In genomic region chr3:69865920-69866679, GRCh38 we compare ENCODE assay signal across 9 cellular contexts.
DNase-seq lines count a peak whose midpoint lies in the region; ATAC-seq and TF ChIP-seq lines count a peak whose summit lies in the region.
"Had no signal": no experiment of that assay in that cellular context is flagged by ENCODE, and none has a peak within 500 bp of the region (broad histone marks: within the 10 kb centered on the region; RNA-seq: fewer than 3 reads in every experiment).

No MANE protein-coding gene starts in this region.

- H3K4me1 Mint-ChIP-seq in activated CD8-positive, alpha-beta T cell treated with anti-CD3 and anti-CD28 coated beads, Interleukin-2, amount 10 ng/mL, durations not matched to agents 7 days and 5 days (ENCODE audit: low read depth), result no peaks in the 10 kb centered on the region

- H3K4me3 Mint-ChIP-seq in activated CD8-positive, alpha-beta T cell treated with anti-CD3 and anti-CD28 coated beads, Interleukin-2, amount 10 ng/mL, durations not matched to agents 7 days and 5 days, result no peak overlapping the region

- ATAC-seq in PC-3, result no peak
- peak; percentile 87 for ATAC-seq in lung (ENCODE audit: insufficient read depth, low FRiP score)
- no peak for ATAC-seq in activated CD8-positive, alpha-beta T cell treated with anti-CD3 and anti-CD28 coated beads, Interleukin-2, amount 10 ng/mL, durations not matched to agents 7 days and 5 days

- WGBS in esophagus, 2 donors, result 35 to 42% methylated on average over 10 of the region's 10 CpGs
- 50 to 69% methylated on average over 10 of the region's 10 CpGs for WGBS in lung, 2 donors
- 34 to 45% methylated on average over 3 to 10 of the region's 10 CpGs for WGBS in transverse colon (ENCODE audit: low coverage in 1 of 2), 2 donors

- H3K27me3 ChIP-seq in PC-3 (ENCODE audit: low read length) (no peaks in the 10 kb centered on the region), esophagus (ENCODE audit: control insufficient read depth in 1 of 2, insufficient read depth in 2 of 2, low read length in 2 of 2) (no peaks in the 10 kb centered on the region), lung (ENCODE audit: control insufficient read depth, insufficient read depth) (no peaks in the 10 kb centered on the region), transverse colon (no peaks in the 10 kb centered on the region)

- no peaks in the 10 kb centered on the region for H4K20me1 ChIP-seq in PC-3 (ENCODE audit: low read length)

- H3K36me3 ChIP-seq in PC-3 (ENCODE audit: low read depth, low read length), result no peaks in the 10 kb centered on the region
- no peaks in the 10 kb centered on the region for H3K36me3 ChIP-seq in esophagus (ENCODE audit: control insufficient read depth in 2 of 2, insufficient read depth in 2 of 2, low read length in 1 of 2)
- no peaks in the 10 kb centered on the region for H3K36me3 ChIP-seq in lung (ENCODE audit: control insufficient read depth in 2 of 2, insufficient read depth in 2 of 2, low read length in 2 of 2)
- no peaks in the 10 kb centered on the region for H3K36me3 ChIP-seq in transverse colon

- peak overlapping the region; percentile 54 for H3K4me2 ChIP-seq in PC-3 (ENCODE audit: low read length)

- peaks cover 54% of the 10 kb centered on the region for H3K4me1 ChIP-seq in PC-3 (ENCODE audit: insufficient read depth, low read length)
- H3K4me1 ChIP-seq in esophagus (ENCODE audit: control insufficient read depth in 2 of 2, insufficient read depth in 2 of 2, low read length in 1 of 2), result peaks cover 0 to 5% of the 10 kb centered on the region in 2 donors
- peaks cover 2 to 29% of the 10 kb centered on the region in 2 donors for H3K4me1 ChIP-seq in lung (ENCODE audit: control insufficient read depth in 2 of 2, insufficient read depth in 2 of 2, low read length in 2 of 2)
- peaks cover 0 to 15% (median 9%) of the 10 kb centered on the region in 4 donors for H3K4me1 ChIP-seq in transverse colon

- H3K9me3 Mint-ChIP-seq in activated CD8-positive, alpha-beta T cell treated with anti-CD3 and anti-CD28 coated beads, Interleukin-2, amount 10 ng/mL, durations not matched to agents 7 days and 5 days (ENCODE audit: insufficient read depth), result no peaks in the 10 kb centered on the region

- no peak overlapping the region for H3K27ac Mint-ChIP-seq in activated CD8-positive, alpha-beta T cell treated with anti-CD3 and anti-CD28 coated beads, Interleukin-2, amount 10 ng/mL, durations not matched to agents 7 days and 5 days

- intact Hi-C loops in PC-3 (cut with micrococcal nuclease) (loop anchor here (5.0 kb wide), 1 partner anchor 51 kb away; no protein-coding TSS in a partner anchor), transverse colon (cut with DNase I; ENCODE audit: low total_unique reads) (no loop called here)

- no peak overlapping the region for H2AFZ ChIP-seq in PC-3 (ENCODE audit: low read length)

- BruUV-seq in PC-3 (replicated peaks; lab: Mats Ljungman, UMichigan), result no TSS peak

- H3K9ac ChIP-seq in PC-3 (ENCODE audit: low read length), result peak overlapping the region; percentile 47

- H3K79me2 ChIP-seq in PC-3 (ENCODE audit: low read length), result peaks cover 12% of the 10 kb centered on the region; the same call in 1 of the 2 replicates

- H3K9me3 ChIP-seq in PC-3 (ENCODE audit: low read length), result no peaks in the 10 kb centered on the region
- H3K9me3 ChIP-seq in esophagus (ENCODE audit: control insufficient read depth in 2 of 2, insufficient read depth in 1 of 2, low read depth in 1 of 2, low read length in 1 of 2), result no peaks in the 10 kb centered on the region
- no peaks in the 10 kb centered on the region for H3K9me3 ChIP-seq in lung (ENCODE audit: control insufficient read depth in 2 of 2, insufficient read depth in 1 of 2, low read length in 1 of 2)
- no peaks in the 10 kb centered on the region for H3K9me3 ChIP-seq in transverse colon

- no peak overlapping the region for H3K4me3 ChIP-seq in PC-3 (ENCODE audit: low read length)
- H3K4me3 ChIP-seq in esophagus (ENCODE audit: low read depth in 1 of 2, low read length in 2 of 2), result peak overlapping the region; percentile 14 to 28
- peak overlapping the region; percentile 27 for H3K4me3 ChIP-seq in lung
- H3K4me3 ChIP-seq in transverse colon, result no peak overlapping the region

- no peak for DNase-seq in PC-3
- peak; percentile 71 for DNase-seq in lung (ENCODE audit: low spot score)
- DNase-seq in transverse colon, result peak; percentile 11
- no peak for DNase-seq in activated CD8-positive, alpha-beta T cell treated with anti-CD3 and anti-CD28 coated beads, Interleukin-2, amount 10 ng/mL, durations not matched to agents 7 days and 5 days
- no peak for DNase-seq in COLO668 (lab: John Stamatoyannopoulos, UW; ENCODE audit: unreplicated experiment)
- DNase-seq in activated naive CD4-positive, alpha-beta T cell treated with Interleukin-2 at 50 U/mL for 16 hours, result no peak
- DNase-seq in CD1c-positive myeloid dendritic cell (ENCODE audit: extremely low spot score), result no peak
- DNase-seq: NCI-H510A treated with DMSO at 0.1 percent for 48 hours had no signal

- no peak for TF ChIP-seq EP300 in transverse colon (IDR thresholded peaks at IDR 0.05; ENCODE audit: low read depth)

- TF ChIP-seq POLR2A in transverse colon (IDR thresholded peaks at IDR 0.05), result no peak

- CTCF ChIA-PET in PC-3 (lab: Charles Lee), result interaction anchor here (0.6 to 0.7 kb wide), 2 partner anchors 11 to 194 kb away, joined by 9 to 12 read pairs; no protein-coding TSS in a partner anchor
- CTCF ChIA-PET in activated CD8-positive, alpha-beta T cell treated with anti-CD3 and anti-CD28 coated beads, Interleukin-2, amount 10 ng/mL, durations not matched to agents 7 days and 5 days (lab: Charles Lee), result no interaction called here

- no peaks in the 10 kb centered on the region for H3K9me2 ChIP-seq in PC-3 (replicated peaks; ENCODE audit: low read length)

- no peaks in the 10 kb centered on the region for H3F3A ChIP-seq in PC-3 (ENCODE audit: low read length, unreplicated experiment)

- H3K27ac ChIP-seq in PC-3 (ENCODE audit: low read length) (peak overlapping the region; percentile 77), esophagus (ENCODE audit: low read depth in 2 of 2, low read length in 1 of 2) (peak overlapping the region; percentile 48 to 57), lung (ENCODE audit: low read depth in 1 of 2, low read length in 1 of 2) (peak overlapping the region; percentile 74 to 86), transverse colon (peak overlapping the region; percentile 36 to 69 (median 49))

- H3K27me3 Mint-ChIP-seq in activated CD8-positive, alpha-beta T cell treated with anti-CD3 and anti-CD28 coated beads, Interleukin-2, amount 10 ng/mL, durations not matched to agents 7 days and 5 days (ENCODE audit: low read depth), result no peaks in the 10 kb centered on the region

- TF ChIP-seq CTCF in PC-3 (conservative IDR thresholded peaks at IDR 0.05; ENCODE audit: low read depth, low read length), result no peak
- no peak for TF ChIP-seq CTCF in lung (IDR thresholded peaks at IDR 0.05; ENCODE audit: control extremely low read depth, extremely low read depth)
- no peak for TF ChIP-seq CTCF in transverse colon (IDR thresholded peaks at IDR 0.05)

- POLR2A ChIA-PET in PC-3 (lab: Charles Lee; ENCODE audit: unreplicated experiment), result no interaction called here
- POLR2A ChIA-PET in activated CD8-positive, alpha-beta T cell treated with anti-CD3 and anti-CD28 coated beads, Interleukin-2, amount 10 ng/mL, durations not matched to agents 7 days and 5 days (lab: Charles Lee), result no interaction called here

- H3K36me3 Mint-ChIP-seq in activated CD8-positive, alpha-beta T cell treated with anti-CD3 and anti-CD28 coated beads, Interleukin-2, amount 10 ng/mL, durations not matched to agents 7 days and 5 days (ENCODE audit: low read depth), result no peaks in the 10 kb centered on the region

- in situ Hi-C loops in transverse colon (cut with MboI; ENCODE audit: low pct_ligation_motif_present in 1 of 4, low pct_unique_long_range_greater_than_20kb in 1 of 4, low sequenced_read_pairs in 3 of 4), result no loop called here

Comparison
In these comparisons a context has a peak if more than half of its experiments do, and no peak if none do; other contexts are left out.
1. DNase-seq: peak in lung (single experiment) and transverse colon (single experiment); none in PC-3 (single experiment), activated CD8-positive, alpha-beta T cell treated with anti-CD3 and anti-CD28 coated beads, Interleukin-2, amount 10 ng/mL, durations not matched to agents 7 days and 5 days (single experiment), COLO668 (single experiment), activated naive CD4-positive, alpha-beta T cell treated with Interleukin-2 at 50 U/mL for 16 hours (single experiment) and CD1c-positive myeloid dendritic cell (single experiment).
2. H3K4me3 ChIP-seq: peak in esophagus (2 of 2) and lung (single experiment); none in PC-3 (single experiment) and transverse colon (0 of 4).
3. Peak in every context shown above with its lines, with median percentiles within 50 percentile points of each other: H3K27ac ChIP-seq.